Comparison of ENCODE assay signal across 19 cellular contexts in genomic region chr5:160702323-160702722, GRCh38.
DNase-seq lines count a peak whose midpoint lies in the region; FAIRE-seq and TF ChIP-seq lines count a peak whose summit lies in the region.
"Had no signal": no experiment of that assay in that cellular context is flagged by ENCODE, and none has a peak within 500 bp of the region (broad histone marks: within the 10 kb centered on the region; RNA-seq: fewer than 3 reads in every experiment).

No MANE protein-coding gene starts in this region.

- no peaks in the 10 kb centered on the region for H3K36me3 Mint-ChIP-seq in CD14-positive monocyte

- peaks cover 0 to 3% (median 2%) of the 10 kb centered on the region in 3 donors for H3K27me3 Mint-ChIP-seq in CD14-positive monocyte (ENCODE audit: low read depth in 3 of 3)
- H3K27me3 Mint-ChIP-seq: CD4-positive, alpha-beta T cell had no signal

- H3K27ac Mint-ChIP-seq in CD14-positive monocyte, result peak overlapping the region; percentile 80 to 93 (median 88)
- H3K27ac Mint-ChIP-seq: CD4-positive, alpha-beta T cell; GM23338 had no signal

- no peak overlapping the region for H3K27ac ChIP-seq in SJCRH30
- H3K27ac ChIP-seq: BLaER1, HL-60 had no signal

- no peaks in the 10 kb centered on the region for H3K4me1 ChIP-seq in SJCRH30
- H3K4me1 ChIP-seq: BLaER1 had no signal

- peaks cover 0 to 7% (median 2%) of the 10 kb centered on the region in 7 donors for H3K9me3 Mint-ChIP-seq in CD14-positive monocyte
- H3K9me3 Mint-ChIP-seq: CD4-positive, alpha-beta T cell had no signal

- intact Hi-C loops in CD14-positive monocyte (cut with micrococcal nuclease), result loop anchor here in 1 of 2 donors (10.0 kb wide), 1 partner anchor 92 kb away; no protein-coding TSS in a partner anchor

- peak overlapping the region in 1 of 2 donors; percentile 30 for H3K4me3 Mint-ChIP-seq in CD14-positive monocyte
- H3K4me3 Mint-ChIP-seq: CD4-positive, alpha-beta T cell; GM23338 had no signal

- H3K4me1 Mint-ChIP-seq in CD14-positive monocyte, result peaks cover 40% of the 10 kb centered on the region
- H3K4me1 Mint-ChIP-seq: GM23338 had no signal

- no peaks in the 10 kb centered on the region for H3K36me3 ChIP-seq in SJCRH30
- H3K36me3 ChIP-seq: BLaER1 had no signal

- no peaks in the 10 kb centered on the region for H3K9me3 ChIP-seq in SJCRH30 (replicated peaks)
- H3K9me3 ChIP-seq: Caco-2 had no signal

- H3K4me3 ChIP-seq in SJCRH30, result no peak overlapping the region
- H3K4me3 ChIP-seq: BLaER1, GM23338 had no signal

- peak; percentile 38 for FAIRE-seq in colon (lab: Jason Lieb, UNC)
- FAIRE-seq: D721Med, G401.6, GM12891, H54 had no signal

- no peaks in the 10 kb centered on the region for H3K27me3 ChIP-seq in SJCRH30
- H3K27me3 ChIP-seq: BLaER1 had no signal

- TF ChIP-seq CTCF in CD14-positive monocyte (IDR thresholded peaks at IDR 0.05), result no peak

- DNase-seq in NOMO-1 (lab: John Stamatoyannopoulos, UW; ENCODE audit: unreplicated experiment in 2 of 2) (peak; percentile 44 to 57), NOMO-1 treated with dmso at 0.1 percent for 144 hours (lab: John Stamatoyannopoulos, UW; ENCODE audit: unreplicated experiment) (no peak), CD14-positive monocyte (ENCODE audit: low spot score) (no peak), NOMO-1 treated with DMSO at 0.1 percent for 48 hours (lab: John Stamatoyannopoulos, UW; ENCODE audit: unreplicated experiment) (peak; percentile 52), iPS-NIHi11 (ENCODE audit: low spot score) (no peak), SJCRH30 (no peak), occipital lobe (lab: John Stamatoyannopoulos, UW) (no peak)
- DNase-seq: 8988T; Caco-2; CD4-positive, alpha-beta T cell; HCEC 1CT had no signal

Comparison
In these comparisons a context has a peak if more than half of its experiments do, and no peak if none do; other contexts are left out.
1. DNase-seq: peak in NOMO-1 (2 of 2) and NOMO-1 treated with DMSO at 0.1 percent for 48 hours (single experiment); none in NOMO-1 treated with dmso at 0.1 percent for 144 hours (single experiment), CD14-positive monocyte (single experiment), iPS-NIHi11 (single experiment), SJCRH30 (0 of 2) and occipital lobe (single experiment).